Comparison of ENCODE assay signal across 19 cellular contexts in the genomic region with DNA sequence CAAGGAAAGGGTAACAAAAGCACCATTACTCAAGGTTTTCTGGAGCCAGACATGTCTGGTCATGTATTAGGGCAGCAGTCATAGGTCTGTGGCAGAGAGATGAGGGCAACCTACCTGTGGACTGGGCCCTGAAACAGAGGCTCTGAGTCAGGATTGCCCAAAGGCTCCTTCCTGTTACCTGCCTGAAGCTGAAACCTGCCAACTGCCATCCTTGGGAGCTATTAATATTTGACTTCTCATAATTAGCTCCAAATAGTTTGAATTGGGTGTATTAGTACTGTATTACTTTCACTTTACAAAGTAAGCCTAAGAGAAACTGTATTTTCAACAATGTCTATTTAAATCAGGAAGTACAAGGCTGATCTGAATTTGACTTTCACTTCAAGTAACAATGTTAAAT.
DNase-seq lines count a peak whose midpoint lies in the region; ATAC-seq, FAIRE-seq and TF ChIP-seq lines count a peak whose summit lies in the region.
"Had no signal": no experiment of that assay in that cellular context is flagged by ENCODE, and none has a peak within 500 bp of the region (broad histone marks: within the 10 kb centered on the region; RNA-seq: fewer than 3 reads in every experiment).

No MANE protein-coding gene starts in this region.

- peak overlapping the region; percentile 15 for H2AFZ ChIP-seq in keratinocyte (ENCODE audit: control insufficient read depth, low read length)

- no peak overlapping the region for H3K27ac Mint-ChIP-seq in T-helper 2 cell treated with Interferon-gamma antibody and Interleukin-4, amounts not matched to agents 5 μg/mL and 100 μg/mL, for 36 hours
- H3K27ac Mint-ChIP-seq in nephron progenitor cell: no peak overlapping the region
- H3K27ac Mint-ChIP-seq: activated CD8-positive, alpha-beta T cell treated with anti-CD3 and anti-CD28 coated beads for 36 hours; immature natural killer cell had no signal

- H3K27ac ChIP-seq in keratinocyte (ENCODE audit: control insufficient read depth, insufficient read depth, low read length): no peak overlapping the region
- H3K27ac ChIP-seq: SJCRH30 had no signal

- H3K4me3 ChIP-seq in keratinocyte (ENCODE audit: control insufficient read depth in 2 of 3, extremely low read depth in 1 of 3, insufficient read depth in 2 of 3, low read depth in 1 of 3, low read length in 3 of 3): no peak overlapping the region
- H3K4me3 ChIP-seq: HAP-1, SJCRH30 had no signal

- no peaks in the 10 kb centered on the region for H3K4me1 Mint-ChIP-seq in T-helper 2 cell treated with Interferon-gamma antibody and Interleukin-4, amounts not matched to agents 5 μg/mL and 100 μg/mL, for 36 hours (ENCODE audit: low read depth)
- H3K4me1 Mint-ChIP-seq in nephron progenitor cell: no peaks in the 10 kb centered on the region
- H3K4me1 Mint-ChIP-seq: immature natural killer cell had no signal

- no peaks in the 10 kb centered on the region for H3K4me1 ChIP-seq in keratinocyte (ENCODE audit: control insufficient read depth, extremely low read depth, insufficient read depth, low read length)
- H3K4me1 ChIP-seq: HAP-1, SJCRH30 had no signal

- H3K36me3 ChIP-seq in keratinocyte (ENCODE audit: control insufficient read depth in 2 of 2, extremely low read depth in 1 of 2, insufficient read depth in 2 of 2, low read length in 2 of 2): no peaks in the 10 kb centered on the region
- H3K36me3 ChIP-seq: HAP-1, SJCRH30 had no signal

- no peaks in the 10 kb centered on the region for H3K9me3 Mint-ChIP-seq in T-helper 2 cell treated with Interferon-gamma antibody and Interleukin-4, amounts not matched to agents 5 μg/mL and 100 μg/mL, for 36 hours
- peaks cover 43% of the 10 kb centered on the region for H3K9me3 Mint-ChIP-seq in nephron progenitor cell

- no peaks in the 10 kb centered on the region for H4K20me1 ChIP-seq in keratinocyte (ENCODE audit: control insufficient read depth, extremely low read depth, insufficient read depth, low read length)

- no peaks in the 10 kb centered on the region for H3K9me3 ChIP-seq in keratinocyte (ENCODE audit: control insufficient read depth, low read depth, low read length)
- H3K9me3 ChIP-seq: HAP-1, SJCRH30 had no signal

- H3K36me3 Mint-ChIP-seq in T-helper 2 cell treated with Interferon-gamma antibody and Interleukin-4, amounts not matched to agents 5 μg/mL and 100 μg/mL, for 36 hours (ENCODE audit: low read depth): no peaks in the 10 kb centered on the region
- H3K36me3 Mint-ChIP-seq in nephron progenitor cell (ENCODE audit: low read depth): no peaks in the 10 kb centered on the region
- H3K36me3 Mint-ChIP-seq: immature natural killer cell had no signal

- H3K9me1 ChIP-seq in keratinocyte (ENCODE audit: control insufficient read depth, extremely low read depth, insufficient read depth, low read length): no peaks in the 10 kb centered on the region

- no peak overlapping the region for H3K4me2 ChIP-seq in keratinocyte (ENCODE audit: control insufficient read depth, extremely low read depth, insufficient read depth, low read depth, low read length)

- FAIRE-seq in keratinocyte (lab: Jason Lieb, UNC): peak; percentile 51
- FAIRE-seq: D721Med, endometrium, HTR-8/SVneo had no signal

- H3K79me2 ChIP-seq in keratinocyte (ENCODE audit: control insufficient read depth, insufficient read depth, low read length): no peaks in the 10 kb centered on the region

- DNase-seq in KBM-7 (peak; percentile 0), keratinocyte (ENCODE audit: low read depth, low spot score) (peak; percentile 38), T1000 (lab: John Stamatoyannopoulos, UW) (no peak), nephron progenitor cell (no peak)
- DNase-seq in T-helper 2 cell treated with Interferon-gamma antibody and Interleukin-4, amounts not matched to agents 5 μg/mL and 100 μg/mL, for 36 hours (ENCODE audit: low spot score): no peak
- DNase-seq: activated CD8-positive, alpha-beta T cell treated with anti-CD3 and anti-CD28 coated beads for 36 hours; GDM1; immature natural killer cell; mesenchymal stem cell; NCI-H1694; NCI-H345; SJCRH30 had no signal

- no peak overlapping the region for H3K9ac ChIP-seq in keratinocyte (ENCODE audit: control insufficient read depth, extremely low read depth, insufficient read depth, low read length)

- ATAC-seq in GM18868 (IDR thresholded peaks at IDR 0.05; ENCODE audit: unreplicated experiment) (peak; percentile 69), HG02610 (IDR thresholded peaks at IDR 0.05; ENCODE audit: unreplicated experiment) (peak; percentile 57), HG03108 (IDR thresholded peaks at IDR 0.05; ENCODE audit: unreplicated experiment) (no peak)
- ATAC-seq: activated CD8-positive, alpha-beta T cell treated with anti-CD3 and anti-CD28 coated beads for 36 hours had no signal

- no peak for TF ChIP-seq CTCF in keratinocyte (optimal IDR thresholded peaks at IDR 0.05 in 1 of 3, IDR thresholded peaks at IDR 0.05 in 1 of 3, conservative IDR thresholded peaks at IDR 0.05 in 1 of 3; ENCODE audit: extremely low read depth in 1 of 3, insufficient read depth in 2 of 3, low read length in 3 of 3)
- TF ChIP-seq CTCF in nephron progenitor cell (IDR thresholded peaks at IDR 0.05): no peak

- in situ Hi-C loops in KBM-7 (cut with MboI; ENCODE audit: low pct_unique_long_range_greater_than_20kb, low sequenced_read_pairs): no loop called here

- H3K27me3 Mint-ChIP-seq in T-helper 2 cell treated with Interferon-gamma antibody and Interleukin-4, amounts not matched to agents 5 μg/mL and 100 μg/mL, for 36 hours (ENCODE audit: low read depth): no peaks in the 10 kb centered on the region
- H3K27me3 Mint-ChIP-seq in nephron progenitor cell (ENCODE audit: low read depth, poor library complexity): no peaks in the 10 kb centered on the region
- H3K27me3 Mint-ChIP-seq: activated CD8-positive, alpha-beta T cell treated with anti-CD3 and anti-CD28 coated beads for 36 hours had no signal

- no peaks in the 10 kb centered on the region for H3K27me3 ChIP-seq in keratinocyte (ENCODE audit: control insufficient read depth, extremely low read depth, insufficient read depth, low read length)
- H3K27me3 ChIP-seq: SJCRH30 had no signal

- no peak overlapping the region for H3K4me3 Mint-ChIP-seq in T-helper 2 cell treated with Interferon-gamma antibody and Interleukin-4, amounts not matched to agents 5 μg/mL and 100 μg/mL, for 36 hours
- no peak overlapping the region for H3K4me3 Mint-ChIP-seq in nephron progenitor cell
- H3K4me3 Mint-ChIP-seq: activated CD8-positive, alpha-beta T cell treated with anti-CD3 and anti-CD28 coated beads for 36 hours; immature natural killer cell had no signal

- dilution Hi-C loops in keratinocyte (cut with MboI; ENCODE audit: extremely low pct_ligation_motif_present, low sequenced_read_pairs): no loop called here

Comparison
In these comparisons a context has a peak if more than half of its experiments do, and no peak if none do; other contexts are left out.
1. DNase-seq: peak in KBM-7 (single experiment) and keratinocyte (single experiment); none in T1000 (single experiment), T-helper 2 cell treated with Interferon-gamma antibody and Interleukin-4, amounts not matched to agents 5 μg/mL and 100 μg/mL, for 36 hours (single experiment) and nephron progenitor cell (single experiment).